In the genomic region with DNA sequence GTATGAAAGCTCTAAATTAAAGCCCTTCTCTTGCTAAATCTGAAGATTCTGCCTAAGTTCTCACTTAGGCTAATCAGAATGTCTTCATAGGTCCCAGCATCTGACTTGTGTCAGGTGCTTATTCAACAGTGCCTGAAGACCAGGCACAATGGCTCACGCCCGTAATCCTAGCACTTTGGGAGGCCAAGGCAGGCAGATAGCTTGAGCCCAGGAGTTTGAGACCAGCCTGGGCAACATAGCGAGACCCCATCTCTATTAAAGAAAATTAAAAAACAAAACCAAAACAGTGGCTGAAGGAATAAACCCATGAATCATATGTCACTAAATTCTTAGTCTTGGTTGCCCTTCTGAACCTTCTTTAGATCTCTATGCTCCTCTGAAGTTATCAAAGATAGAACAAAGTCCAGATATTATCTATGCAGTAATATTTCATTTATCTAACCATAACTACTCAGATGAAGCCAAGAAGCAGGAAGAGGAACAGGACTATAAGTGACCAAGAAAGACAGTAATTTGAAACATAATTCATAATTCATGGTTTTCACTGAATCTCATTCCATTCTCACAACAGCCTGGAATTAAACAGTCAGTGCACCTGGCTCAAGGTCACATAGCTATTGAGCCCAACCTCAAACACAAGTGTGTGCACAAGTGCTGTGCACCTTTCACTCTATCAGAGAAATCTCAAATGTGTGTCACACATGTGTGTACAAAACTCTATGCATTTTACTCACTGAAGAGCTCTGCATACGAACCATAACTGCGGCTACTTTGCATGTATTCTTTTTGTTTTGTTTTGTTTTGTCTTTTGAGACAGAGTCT, we compare ENCODE assay signal across 15 cellular contexts. TPM values are rescaled to one million over a fixed set of nuclear protein-coding genes. Genes with fewer than 3 reads are reported as not detected.
"Had no signal": no experiment of that assay in that cellular context is flagged by ENCODE, and none has a peak within 500 bp of the region (broad histone marks: within the 10 kb centered on the region; RNA-seq: fewer than 3 reads in every experiment).

No MANE protein-coding gene starts in this region.

- H3K4me3 ChIP-seq: spleen, thoracic aorta had no signal

- H3K27ac Mint-ChIP-seq: activated CD8-positive, alpha-beta T cell treated with anti-CD3 and anti-CD28 coated beads for 36 hours; T-helper 17 cell had no signal

- DNase-seq: activated CD4-positive, alpha-beta T cell treated with anti-CD3 and anti-CD28 coated beads for 4 hours; activated CD8-positive, alpha-beta T cell treated with anti-CD3 and anti-CD28 coated beads for 36 hours; activated effector memory CD4-positive, alpha-beta T cell treated with Interleukin-2 at 50 U/mL for 16 hours; activated naive CD4-positive, alpha-beta T cell treated with anti-CD3 and anti-CD28 coated beads, Interleukin-2, amount 50 U/mL, for 16 hours; activated T-cell treated with anti-CD3 and anti-CD28 coated beads, Interleukin-2, amount 50 U/mL, for 4 hours; kidney glomerular epithelial cell; T-helper 17 cell; WERI-Rb-1 had no signal

- H3K9me3 Mint-ChIP-seq: activated CD8-positive, alpha-beta T cell treated with anti-CD3 and anti-CD28 coated beads for 36 hours; activated T-cell treated with anti-CD3 and anti-CD28 coated beads, Interleukin-2, amount 50 U/mL, for 4 hours had no signal

- H3K9me3 ChIP-seq: spleen, thoracic aorta had no signal

- FAIRE-seq: endometrium, urothelium cell line had no signal

- H3K4me3 Mint-ChIP-seq: activated CD8-positive, alpha-beta T cell treated with anti-CD3 and anti-CD28 coated beads for 36 hours; activated T-cell treated with anti-CD3 and anti-CD28 coated beads, Interleukin-2, amount 50 U/mL, for 4 hours; T-helper 17 cell had no signal

- ATAC-seq: activated CD8-positive, alpha-beta T cell treated with anti-CD3 and anti-CD28 coated beads for 36 hours; activated T-cell treated with anti-CD3 and anti-CD28 coated beads, Interleukin-2, amount 50 U/mL, for 4 hours; esophagus mucosa; sciatic nerve; T-helper 17 cell had no signal

- H3K27ac ChIP-seq: thoracic aorta, WERI-Rb-1 had no signal

- H3K27me3 ChIP-seq: spleen had no signal

- H3K36me3 ChIP-seq: thoracic aorta, WERI-Rb-1 had no signal

RNA-seq across cellular contexts. Expression of a gene that starts 6.6 kb away (rescaled TPM):
- polyA plus RNA-seq: neural cell had no signal
